17 cellular contexts compared by ENCODE assay signal in genomic region chr20:57598060-57598459, GRCh38. TPM values are rescaled to one million over a fixed set of nuclear protein-coding genes. Genes with fewer than 3 reads are reported as not detected.
A peak's percentile ranks its signal among the peaks of the same experiment; 100 is the strongest.
DNase-seq lines count a peak whose midpoint lies in the region; ATAC-seq and TF ChIP-seq lines count a peak whose summit lies in the region.
"Had no signal": no experiment of that assay in that cellular context is flagged by ENCODE, and none has a peak within 500 bp of the region (broad histone marks: within the 10 kb centered on the region; RNA-seq: fewer than 3 reads in every experiment).

No MANE protein-coding gene starts in this region.

- H3K36me3 Mint-ChIP-seq in endodermal cell (ENCODE audit: low read depth) = no peaks in the 10 kb centered on the region
- H3K36me3 Mint-ChIP-seq: CD4-positive, CD25-positive, alpha-beta regulatory T cell had no signal

- H3K4me1 ChIP-seq in endodermal cell (ENCODE audit: control insufficient read depth, insufficient read depth, low read length) (no peaks in the 10 kb centered on the region), mucosa of descending colon (ENCODE audit: low read depth) (peaks cover 19% of the 10 kb centered on the region), spleen (peaks cover 0 to 41% (median 20%) of the 10 kb centered on the region in 6 donors)

- H3K4me1 Mint-ChIP-seq in endodermal cell = peaks cover 5% of the 10 kb centered on the region

- H3K27me3 ChIP-seq in endodermal cell (ENCODE audit: control insufficient read depth, insufficient read depth, low read length, poor library complexity, severe bottlenecking) = no peaks in the 10 kb centered on the region
- peaks cover 0 to 11% (median 0%) of the 10 kb centered on the region in 7 donors for H3K27me3 ChIP-seq in spleen (replicated peaks in 1 of 7)
- H3K27me3 ChIP-seq: BLaER1 treated with 17β-estradiol and CSF1 and Interleukin-3, amounts not matched to agents 10 nM and 100 nM had no signal

- H3K27ac ChIP-seq in endodermal cell (ENCODE audit: low read depth, low read length) = no peak overlapping the region
- H3K27ac ChIP-seq in spleen = no peak overlapping the region
- H3K27ac ChIP-seq: BLaER1 treated with 17β-estradiol and CSF1 and Interleukin-3, amounts not matched to agents 10 nM and 100 nM had no signal

- no peaks in the 10 kb centered on the region for H3K9me3 Mint-ChIP-seq in endodermal cell
- H3K9me3 Mint-ChIP-seq: HFFc6 had no signal

- H3K9me3 ChIP-seq in endodermal cell (ENCODE audit: control insufficient read depth, low read length) = no peaks in the 10 kb centered on the region
- H3K9me3 ChIP-seq in mucosa of descending colon = no peaks in the 10 kb centered on the region
- H3K9me3 ChIP-seq in spleen = no peaks in the 10 kb centered on the region
- H3K9me3 ChIP-seq: BLaER1 treated with 17β-estradiol and CSF1 and Interleukin-3, amounts not matched to agents 10 nM and 100 nM had no signal

- WGBS in endodermal cell (ENCODE audit: insufficient coverage in 1 of 2, insufficient read length in 1 of 2), 2 experiments = 27 to 48% methylated on average over 4 to 9 of the region's 10 CpGs
- 73 to 92% (median 77%) methylated on average over 4 to 10 of the region's 10 CpGs for WGBS in spleen, 5 donors

- H3K4me3 ChIP-seq in endodermal cell (ENCODE audit: low read length) (no peak overlapping the region), mucosa of descending colon (no peak overlapping the region), spleen (no peak overlapping the region)

- TF ChIP-seq CTCF in endodermal cell (conservative IDR thresholded peaks at IDR 0.05) = no peak
- TF ChIP-seq CTCF in mucosa of descending colon (IDR thresholded peaks at IDR 0.05) = no peak
- TF ChIP-seq CTCF in spleen (IDR thresholded peaks at IDR 0.05 in 8 of 11, conservative IDR thresholded peaks at IDR 0.05 in 3 of 11) = no peak

- H3K4me3 Mint-ChIP-seq in endodermal cell = no peak overlapping the region
- H3K4me3 Mint-ChIP-seq: HFFc6 had no signal

- TF ChIP-seq POLR2A in spleen (IDR thresholded peaks at IDR 0.05) = no peak

- H3K36me3 ChIP-seq in endodermal cell (ENCODE audit: control insufficient read depth, insufficient read depth, low read length) (no peaks in the 10 kb centered on the region), mucosa of descending colon (ENCODE audit: low read depth) (no peaks in the 10 kb centered on the region), spleen (no peaks in the 10 kb centered on the region)
- H3K36me3 ChIP-seq: BLaER1 treated with 17β-estradiol and CSF1 and Interleukin-3, amounts not matched to agents 10 nM and 100 nM had no signal

- intact Hi-C loops in Right ventricle myocardium inferior (cut with DNase I) (loop anchor here (5.0 to 10.0 kb wide), 3 partner anchors 223 to 577 kb away; no protein-coding TSS in a partner anchor), Right ventricle myocardium superior (cut with DNase I) (no loop called here), mucosa of descending colon (cut with DNase I, micrococcal nuclease) (loop anchor here (2.0 to 10.0 kb wide), 3 partner anchors 223 to 611 kb away; no protein-coding TSS in a partner anchor), spleen (cut with DNase I; ENCODE audit: low total_unique reads) (loop anchor here (10.0 kb wide), 1 partner anchor 577 kb away; no protein-coding TSS in a partner anchor)

- ATAC-seq in Right ventricle myocardium inferior (no peak), Right ventricle myocardium superior (ENCODE audit: poor library complexity) (no peak), mucosa of descending colon (no peak), GM21360 (IDR thresholded peaks at IDR 0.05; ENCODE audit: unreplicated experiment) (no peak), HG03280 (IDR thresholded peaks at IDR 0.05; ENCODE audit: unreplicated experiment) (no peak)

- H3K27me3 Mint-ChIP-seq in endodermal cell (ENCODE audit: insufficient read depth) = no peaks in the 10 kb centered on the region

- no peak overlapping the region for H3K27ac Mint-ChIP-seq in endodermal cell
- H3K27ac Mint-ChIP-seq: CD4-positive, CD25-positive, alpha-beta regulatory T cell; HFFc6 had no signal

- peak; percentile 60 for DNase-seq in Right ventricle myocardium inferior (ENCODE audit: missing footprints)
- no peak for DNase-seq in Right ventricle myocardium superior
- DNase-seq in endodermal cell = peak; percentile 58
- peak in 2 of 3 donors; percentile 27 to 48 for DNase-seq in mucosa of descending colon
- DNase-seq in spleen = peak; percentile 76
- DNase-seq in stimulated activated CD4-positive, alpha-beta T cell treated with anti-CD3 and anti-CD28 coated beads, Interleukin-4, amount 100 ng/mL, for 1 hour = no peak
- DNase-seq: ACHN; CD4-positive, CD25-positive, alpha-beta regulatory T cell; DMS53; HCEC 1CT; HFFc6; IMR-90 had no signal

- H3K9ac ChIP-seq in endodermal cell (ENCODE audit: extremely low read depth, low read length, poor library complexity, severe bottlenecking) = no peak overlapping the region

RNA-seq across cellular contexts. Expression of gene ZBP1, which starts 22.2 kb away (rescaled TPM):
- total RNA-seq in Right ventricle myocardium inferior (0.22 TPM), Right ventricle myocardium superior (not detected), endodermal cell (not detected), mucosa of descending colon (10 to 100 TPM in 1 of 3 donors, 1 to 10 TPM in 2; 1.8 to 12.8 (median 3.6) TPM), spleen (10 to 100 TPM; 11.7 to 28.4 (median 20.9) TPM)
- polyA plus RNA-seq in endodermal cell (2013, experiment 1 of 2) = not detected
- polyA plus RNA-seq in endodermal cell (2013, experiment 2 of 2) = not detected
- 10 to 100 TPM in 1 of 3 donors, 1 to 10 TPM in 2; 8.6 to 11.2 (median 9.8) TPM for polyA plus RNA-seq in spleen
- total RNA-seq: A172, H1, HFFc6, IMR-90 had no signal
- polyA plus RNA-seq: H1, IMR-90 had no signal

RNA-seq across cellular contexts. Expression of gene PCK1, which starts 37.1 kb away (rescaled TPM):
- total RNA-seq in Right ventricle myocardium inferior = 4.4 TPM
- total RNA-seq in Right ventricle myocardium superior = 2.3 TPM
- total RNA-seq in endodermal cell = not detected
- 0.25 TPM for polyA plus RNA-seq in endodermal cell (2013, experiment 1 of 2)
- 0.70 TPM for polyA plus RNA-seq in endodermal cell (2013, experiment 2 of 2)
- total RNA-seq in mucosa of descending colon = 100 to 1,000 TPM; 134 to 467 (median 136) TPM
- under 1 TPM in 4 of 7 donors, not detected in 3; 0.17 to 0.67 (median 0.41) TPM for total RNA-seq in spleen
- polyA plus RNA-seq in spleen = under 1 TPM; 0.04 to 0.13 (median 0.05) TPM
- total RNA-seq: A172; CD4-positive, CD25-positive, alpha-beta regulatory T cell; H1; HFFc6; IMR-90 had no signal
- polyA plus RNA-seq: CD4-positive, CD25-positive, alpha-beta regulatory T cell; H1; IMR-90 had no signal

Comparison
In these comparisons a context has a peak if more than half of its experiments do, and no peak if none do; other contexts are left out.
1. DNase-seq: peak in Right ventricle myocardium inferior (single experiment), endodermal cell (single experiment), mucosa of descending colon (2 of 3) and spleen (single experiment); none in Right ventricle myocardium superior (single experiment) and stimulated activated CD4-positive, alpha-beta T cell treated with anti-CD3 and anti-CD28 coated beads, Interleukin-4, amount 100 ng/mL, for 1 hour (single experiment).
2. RNA of gene PCK1, which starts 37.1 kb away (total RNA-seq): 134 to 467 TPM in mucosa of descending colon; 4.4 TPM in Right ventricle myocardium inferior (single experiment), 2.3 TPM in Right ventricle myocardium superior (single experiment), 0.17 to 0.67 TPM in spleen and not detected in endodermal cell; every median in the first group is over 10 times any median in the second.